ENCODE assay signal across 10 cellular contexts in genomic region chrX:153699210-153699783, GRCh38. TPM values are rescaled to one million over a fixed set of nuclear protein-coding genes. Genes with fewer than 3 reads are reported as not detected.
DNase-seq lines count a peak whose midpoint lies in the region; ATAC-seq, FAIRE-seq and TF ChIP-seq lines count a peak whose summit lies in the region.
"Not testable (repeated sequence)": the region's sequence is repeated elsewhere in the genome, so short reads cannot be mapped to it uniquely, and the experiment has no call there.
"Had no signal": no experiment of that assay in that cellular context is flagged by ENCODE, and none has a peak within 500 bp of the region (broad histone marks: within the 10 kb centered on the region; RNA-seq: fewer than 3 reads in every experiment).

No MANE protein-coding gene starts in this region.

- 44 to 66% (median 62%) methylated on average over 4 to 15 of the region's 16 CpGs for WGBS in psoas muscle, 3 donors
- 29 to 63% (median 62%) methylated on average over 8 to 16 of the region's 16 CpGs for WGBS in small intestine, 3 donors

- peak overlapping the region in 3 of 4 donors; percentile 66 to 90 (median 90) for H3K27ac ChIP-seq in Peyer's patch
- peak overlapping the region; percentile 88 for H3K27ac ChIP-seq in duodenal mucosa (ENCODE audit: low read depth, low read length)
- peak overlapping the region; percentile 71 to 75 for H3K27ac ChIP-seq in right atrium auricular region
- H3K27ac ChIP-seq in psoas muscle = peak overlapping the region; percentile 90
- peak overlapping the region; percentile 80 to 93 for H3K27ac ChIP-seq in small intestine (ENCODE audit: low read depth in 1 of 2, low read length in 1 of 2)

- not testable (repeated sequence) for H3K27me3 ChIP-seq in Peyer's patch; duodenal mucosa (ENCODE audit: control insufficient read depth in 1 of 2, insufficient read depth in 2 of 2, low read length in 2 of 2); right atrium auricular region; psoas muscle (ENCODE audit: insufficient read depth in 3 of 3, low read length in 2 of 3); small intestine (ENCODE audit: control insufficient read depth in 2 of 2, insufficient read depth in 2 of 2, low read length in 2 of 2)

- H3K36me3 ChIP-seq in Peyer's patch (peaks cover 0 to 24% (median 0%) of the 10 kb centered on the region in 3 donors), duodenal mucosa (ENCODE audit: control insufficient read depth in 1 of 2, insufficient read depth in 2 of 2, low read length in 2 of 2) (peaks cover 2 to 22% of the 10 kb centered on the region in 2 donors), right atrium auricular region (peaks cover 16% of the 10 kb centered on the region), psoas muscle (ENCODE audit: insufficient read depth in 1 of 2, low read depth in 1 of 2) (peaks cover 3 to 11% of the 10 kb centered on the region in 2 donors)
- not testable (repeated sequence) for H3K36me3 ChIP-seq in mucosa of descending colon (ENCODE audit: low read depth); small intestine (ENCODE audit: control insufficient read depth in 2 of 2, insufficient read depth in 2 of 2, low read length in 2 of 2)

- DNase-seq in Peyer's patch (peak in 2 of 3 donors; percentile 67 to 73), mucosa of descending colon (peak in 2 of 3 donors; percentile 57 to 62), small intestine (peak; percentile 94)
- DNase-seq in Right ventricle myocardium superior; right atrium auricular region (ENCODE audit: low spot score); psoas muscle: not testable (repeated sequence)

- TF ChIP-seq CTCF in Peyer's patch (IDR thresholded peaks at IDR 0.05); right atrium auricular region (IDR thresholded peaks at IDR 0.05); mucosa of descending colon (IDR thresholded peaks at IDR 0.05); psoas muscle (IDR thresholded peaks at IDR 0.05): not testable (repeated sequence)

- peak; percentile 2 for ATAC-seq in Right ventricle myocardium superior (ENCODE audit: poor library complexity)
- peak; percentile 71 for ATAC-seq in mucosa of descending colon
- ATAC-seq in psoas muscle = peak in 1 of 4 donors; percentile 7

- H3K4me3 ChIP-seq in Peyer's patch; duodenal mucosa (ENCODE audit: low read depth in 1 of 2, low read length in 2 of 2); right atrium auricular region; mucosa of descending colon; psoas muscle; small intestine (ENCODE audit: low read depth in 1 of 2, low read length in 2 of 2): not testable (repeated sequence)

- not testable (repeated sequence) for H3K9me3 ChIP-seq in Peyer's patch; duodenal mucosa (ENCODE audit: control insufficient read depth in 1 of 2, low read length in 2 of 2); right atrium auricular region; mucosa of descending colon; psoas muscle; small intestine (ENCODE audit: control insufficient read depth, low read depth)

- TF ChIP-seq POLR2A in Peyer's patch (IDR thresholded peaks at IDR 0.05) = peak in 1 of 2 donors; percentile 32

- intact Hi-C loops in Right ventricle myocardium superior (cut with DNase I); mucosa of descending colon (cut with DNase I, micrococcal nuclease); psoas muscle (cut with DNase I): not testable (repeated sequence)

- H3K4me1 ChIP-seq in Peyer's patch = peaks cover 0 to 28% (median 0%) of the 10 kb centered on the region in 4 donors
- H3K4me1 ChIP-seq in duodenal mucosa (ENCODE audit: control insufficient read depth in 1 of 2, insufficient read depth in 2 of 2, low read length in 2 of 2) = peaks cover 10 to 23% of the 10 kb centered on the region in 2 donors
- H3K4me1 ChIP-seq in right atrium auricular region = peaks cover 0 to 12% of the 10 kb centered on the region in 2 donors
- not testable (repeated sequence) for H3K4me1 ChIP-seq in mucosa of descending colon (ENCODE audit: low read depth); small intestine (ENCODE audit: control insufficient read depth in 2 of 2, insufficient read depth in 1 of 2, low read depth in 1 of 2, low read length in 1 of 2)
- peaks cover 27% of the 10 kb centered on the region for H3K4me1 ChIP-seq in psoas muscle

- peak; percentile 55 for FAIRE-seq in small intestine (lab: Jason Lieb, UNC)

- H3K9ac ChIP-seq in duodenal mucosa (ENCODE audit: low read depth in 1 of 2, low read length in 2 of 2) = peak overlapping the region in 1 of 2 donors; percentile 43

RNA-seq across cellular contexts. Expression of gene SLC6A8, which starts 11.6 kb away (rescaled TPM):
- total RNA-seq in Peyer's patch (100 to 1,000 TPM in 3 of 4 donors, 10 to 100 TPM in 1; 36.3 to 562 (median 146) TPM), Right ventricle myocardium superior (192 TPM), right atrium auricular region (10 to 100 TPM; 71.3 to 76.6 TPM), mucosa of descending colon (100 to 1,000 TPM; 214 to 313 (median 251) TPM), psoas muscle (100 to 1,000 TPM in 2 of 4 donors, 10 to 100 TPM in 2; 82.2 to 256 (median 117) TPM)
- polyA plus RNA-seq in psoas muscle (100 to 1,000 TPM in 2 of 3 donors, 10 to 100 TPM in 1; 84.9 to 209 (median 104) TPM), small intestine (10 to 100 TPM; 34.0 to 74.9 (median 43.5) TPM)

RNA-seq across cellular contexts. Expression of gene BCAP31, which starts 24.9 kb away (rescaled TPM):
- total RNA-seq in Peyer's patch (100 to 1,000 TPM in 2 of 4 donors, 10 to 100 TPM in 2; 45.4 to 148 (median 101) TPM), Right ventricle myocardium superior (86.4 TPM), right atrium auricular region (100 to 1,000 TPM in 1 of 2 donors, 10 to 100 TPM in 1; 86.3 to 109 TPM), mucosa of descending colon (100 to 1,000 TPM; 158 to 209 (median 181) TPM), psoas muscle (10 to 100 TPM; 65.4 to 71.6 (median 66.0) TPM)
- polyA plus RNA-seq in psoas muscle (10 to 100 TPM; 63.7 to 97.3 (median 72.1) TPM), small intestine (100 to 1,000 TPM in 1 of 3 donors, 10 to 100 TPM in 2; 68.4 to 243 (median 81.0) TPM)

RNA-seq across cellular contexts. Expression of gene ABCD1, which starts 25.4 kb away (rescaled TPM):
- total RNA-seq in Peyer's patch (10 to 100 TPM; 14.9 to 94.2 (median 68.0) TPM), Right ventricle myocardium superior (14.7 TPM), right atrium auricular region (10 to 100 TPM; 15.2 to 18.0 TPM), mucosa of descending colon (10 to 100 TPM; 13.0 to 27.3 (median 13.0) TPM), psoas muscle (10 to 100 TPM; 16.0 to 27.1 (median 20.9) TPM)
- polyA plus RNA-seq in psoas muscle (10 to 100 TPM; 11.7 to 36.0 (median 15.8) TPM), small intestine (10 to 100 TPM; 10.1 to 37.3 (median 26.5) TPM)

RNA-seq across cellular contexts. Expression of gene PNCK, which starts 25.7 kb away (rescaled TPM):
- total RNA-seq in Peyer's patch (10 to 100 TPM in 1 of 4 donors, 1 to 10 TPM in 2, not detected in 1; 2.0 to 44.8 (median 6.1) TPM), Right ventricle myocardium superior (8.1 TPM), right atrium auricular region (10 to 100 TPM in 1 of 2 donors, 1 to 10 TPM in 1; 4.0 to 42.4 TPM), mucosa of descending colon (10 to 100 TPM in 1 of 3 donors, 1 to 10 TPM in 2; 4.6 to 63.0 (median 5.5) TPM), psoas muscle (1 to 10 TPM in 1 of 4 donors, under 1 TPM in 3; 0.79 to 1.9 (median 0.92) TPM)
- polyA plus RNA-seq in psoas muscle (1 to 10 TPM in 1 of 3 donors, under 1 TPM in 2; 0.21 to 1.0 (median 0.35) TPM), small intestine (1 to 10 TPM in 2 of 3 donors, not detected in 1; 1.1 to 1.4 TPM)
- total RNA-seq: Daoy, HT1080 had no signal

RNA-seq across cellular contexts. Expression of gene DUSP9, which starts 52.3 kb away (rescaled TPM):
- total RNA-seq in Peyer's patch (not detected), Right ventricle myocardium superior (not detected), right atrium auricular region (not detected), mucosa of descending colon (not detected), psoas muscle (not detected)
- polyA plus RNA-seq in psoas muscle (not detected), small intestine (under 1 TPM in 1 of 3 donors, not detected in 2; 0.06 TPM)
- total RNA-seq: CD4-positive, alpha-beta T cell; HT1080 had no signal
